Comparison of ENCODE assay signal across 1 cellular context in genomic region chr17:40862985-40863733, GRCh38.
A peak's percentile ranks its signal among the peaks of the same experiment; 100 is the strongest.
TF ChIP-seq lines count a peak whose summit lies in the region.

No MANE protein-coding gene starts in this region.

TF ChIP-seq in HepG2, 621 proteins besides CTCF, POLR2A, EP300 and RAD21 (continued from another document and continues in another):
- TF ChIP-seq ZNF136 (CRISPR knock-in tag; IDR thresholded peaks at IDR 0.05; ENCODE audit: low read depth) (no peak), ZNF142 (CRISPR knock-in tag; IDR thresholded peaks at IDR 0.05) (no peak), HOXA5 (CRISPR knock-in tag; IDR thresholded peaks at IDR 0.05) (no peak), ZFP1 (CRISPR knock-in tag; IDR thresholded peaks at IDR 0.05) (no peak), ZMYM3 (CRISPR knock-in tag; IDR thresholded peaks at IDR 0.05) (no peak), ZFP41 (CRISPR knock-in tag; IDR thresholded peaks at IDR 0.05; ENCODE audit: borderline replicate concordance) (no peak), ZNF350 (CRISPR knock-in tag; IDR thresholded peaks at IDR 0.05; ENCODE audit: borderline replicate concordance, low read depth) (peak; percentile 31; the same call in 1 of the 2 replicates), YY1 (IDR thresholded peaks at IDR 0.05; ENCODE audit: insufficient read depth, insufficient replicate concordance, low read depth, low read length) (no peak), MAZ (IDR thresholded peaks at IDR 0.05; ENCODE audit: borderline replicate concordance, low read depth, low read length) (no peak), MAZ (CRISPR knock-in tag; IDR thresholded peaks at IDR 0.05; ENCODE audit: low read depth) (0 out of 2 replicates have a peak, but pooled peaks have one; percentile 18), ZFP82 (CRISPR knock-in tag; IDR thresholded peaks at IDR 0.05; ENCODE audit: borderline replicate concordance) (no peak), FOXJ3 (CRISPR knock-in tag; IDR thresholded peaks at IDR 0.05; ENCODE audit: borderline replicate concordance) (0 out of 2 replicates have a peak, but pooled peaks have one; percentile 22), ZNF281 (CRISPR knock-in tag; IDR thresholded peaks at IDR 0.05; ENCODE audit: borderline replicate concordance) (no peak), DPF2 (CRISPR knock-in tag; IDR thresholded peaks at IDR 0.05; ENCODE audit: borderline replicate concordance, low read depth) (no peak), MIXL1 (CRISPR knock-in tag; IDR thresholded peaks at IDR 0.05) (no peak), MEIS1 (CRISPR knock-in tag; IDR thresholded peaks at IDR 0.05; ENCODE audit: borderline replicate concordance) (no peak), GPBP1L1 (CRISPR knock-in tag; IDR thresholded peaks at IDR 0.05) (no peak), RORA (CRISPR knock-in tag; IDR thresholded peaks at IDR 0.05) (no peak), ZNF768 (CRISPR knock-in tag; IDR thresholded peaks at IDR 0.05) (peak; percentile 20; the same call in 1 of the 2 replicates), E2F2 (CRISPR knock-in tag; IDR thresholded peaks at IDR 0.05; ENCODE audit: borderline replicate concordance) (no peak), E2F1 (CRISPR knock-in tag; IDR thresholded peaks at IDR 0.05) (no peak), DDIT3 (CRISPR knock-in tag; IDR thresholded peaks at IDR 0.05) (no peak), GPN1 (CRISPR knock-in tag; IDR thresholded peaks at IDR 0.05; ENCODE audit: borderline replicate concordance) (no peak), STAG1 (CRISPR knock-in tag; IDR thresholded peaks at IDR 0.05) (peak; percentile 90), ZNF792 (CRISPR knock-in tag; IDR thresholded peaks at IDR 0.05) (no peak), ZNF646 (CRISPR knock-in tag; IDR thresholded peaks at IDR 0.05) (no peak), ZFAT (CRISPR knock-in tag; conservative IDR thresholded peaks at IDR 0.05) (no peak), NFATC3 (CRISPR knock-in tag; IDR thresholded peaks at IDR 0.05) (no peak), TSC22D2 (CRISPR knock-in tag; IDR thresholded peaks at IDR 0.05; ENCODE audit: borderline replicate concordance) (no peak), HMGXB3 (CRISPR knock-in tag; IDR thresholded peaks at IDR 0.05; ENCODE audit: borderline replicate concordance) (no peak)
